In genomic region chr7:92266415-92267241, GRCh38 we compare ENCODE assay signal across 16 cellular contexts.
"Had no signal": no experiment of that assay in that cellular context is flagged by ENCODE, and none has a peak within 500 bp of the region (broad histone marks: within the 10 kb centered on the region; RNA-seq: fewer than 3 reads in every experiment).

No MANE protein-coding gene starts in this region.

- H3K27me3 ChIP-seq: right atrium auricular region, vagina had no signal

- H3K9me3 Mint-ChIP-seq: activated naive CD4-positive, alpha-beta T cell treated with anti-CD3 and anti-CD28 coated beads, Interleukin-2, amount 50 U/mL, for 24 hours; activated T-cell treated with anti-CD3 and anti-CD28 coated beads, Interleukin-2, amount 50 U/mL, for 24 hours; immature natural killer cell; memory B cell; natural killer cell had no signal

- H3K27me3 Mint-ChIP-seq: activated CD8-positive, alpha-beta memory T cell treated with anti-CD3 and anti-CD28 coated beads, Interleukin-2, amount 10 ng/mL, durations not matched to agents 7 days and 5 days; activated naive CD4-positive, alpha-beta T cell treated with anti-CD3 and anti-CD28 coated beads, Interleukin-2, amount 50 U/mL, for 24 hours; activated T-cell treated with anti-CD3 and anti-CD28 coated beads, Interleukin-2, amount 50 U/mL, for 24 hours; memory B cell had no signal

- H3K36me3 ChIP-seq: right atrium auricular region, vagina had no signal

- H3K4me1 Mint-ChIP-seq: activated CD8-positive, alpha-beta memory T cell treated with anti-CD3 and anti-CD28 coated beads, Interleukin-2, amount 10 ng/mL, durations not matched to agents 7 days and 5 days had no signal

- H3K4me3 ChIP-seq: right atrium auricular region, skin epidermis, vagina had no signal

- ATAC-seq: activated CD8-positive, alpha-beta memory T cell treated with anti-CD3 and anti-CD28 coated beads, Interleukin-2, amount 10 ng/mL, durations not matched to agents 7 days and 5 days; left lobe of liver; natural killer cell had no signal

- FAIRE-seq: endothelial cell of umbilical vein had no signal

- H3K27ac Mint-ChIP-seq: activated CD8-positive, alpha-beta memory T cell treated with anti-CD3 and anti-CD28 coated beads, Interleukin-2, amount 10 ng/mL, durations not matched to agents 7 days and 5 days; activated naive CD4-positive, alpha-beta T cell treated with anti-CD3 and anti-CD28 coated beads, Interleukin-2, amount 50 U/mL, for 24 hours; activated T-cell treated with anti-CD3 and anti-CD28 coated beads, Interleukin-2, amount 50 U/mL, for 24 hours; immature natural killer cell; memory B cell; natural killer cell; T-helper 2 cell treated with Interferon-gamma antibody and Interleukin-4, amounts not matched to agents 5 μg/mL and 100 μg/mL, for 36 hours had no signal

- DNase-seq: activated CD4-positive, alpha-beta T cell treated with anti-CD3 and anti-CD28 coated beads, Interleukin-2, amount 50 U/mL, for 4 hours; activated CD4-positive, CD25-positive, alpha-beta regulatory T cell treated with anti-CD3 and anti-CD28 coated beads, Interleukin-2, amount 50 U/mL, for 72 hours; activated CD8-positive, alpha-beta memory T cell treated with anti-CD3 and anti-CD28 coated beads, Interleukin-2, amount 10 ng/mL, durations not matched to agents 7 days and 5 days; activated effector memory CD4-positive, alpha-beta T cell treated with Interleukin-2 at 50 U/mL for 16 hours; activated T-cell treated with anti-CD3 and anti-CD28 coated beads, Interleukin-2, amount 50 U/mL, for 24 hours; hypothalamus; immature natural killer cell; natural killer cell had no signal

- H3K27ac ChIP-seq: right atrium auricular region, skin epidermis, vagina had no signal

- H3K36me3 Mint-ChIP-seq: natural killer cell had no signal

- H3K4me1 ChIP-seq: right atrium auricular region, vagina had no signal

- H3K9me3 ChIP-seq: right atrium auricular region, vagina had no signal

- H3K4me3 Mint-ChIP-seq: activated CD8-positive, alpha-beta memory T cell treated with anti-CD3 and anti-CD28 coated beads, Interleukin-2, amount 10 ng/mL, durations not matched to agents 7 days and 5 days; activated naive CD4-positive, alpha-beta T cell treated with anti-CD3 and anti-CD28 coated beads, Interleukin-2, amount 50 U/mL, for 24 hours; activated T-cell treated with anti-CD3 and anti-CD28 coated beads, Interleukin-2, amount 50 U/mL, for 24 hours; immature natural killer cell; memory B cell; natural killer cell; T-helper 2 cell treated with Interferon-gamma antibody and Interleukin-4, amounts not matched to agents 5 μg/mL and 100 μg/mL, for 36 hours had no signal
